In the genomic region with DNA sequence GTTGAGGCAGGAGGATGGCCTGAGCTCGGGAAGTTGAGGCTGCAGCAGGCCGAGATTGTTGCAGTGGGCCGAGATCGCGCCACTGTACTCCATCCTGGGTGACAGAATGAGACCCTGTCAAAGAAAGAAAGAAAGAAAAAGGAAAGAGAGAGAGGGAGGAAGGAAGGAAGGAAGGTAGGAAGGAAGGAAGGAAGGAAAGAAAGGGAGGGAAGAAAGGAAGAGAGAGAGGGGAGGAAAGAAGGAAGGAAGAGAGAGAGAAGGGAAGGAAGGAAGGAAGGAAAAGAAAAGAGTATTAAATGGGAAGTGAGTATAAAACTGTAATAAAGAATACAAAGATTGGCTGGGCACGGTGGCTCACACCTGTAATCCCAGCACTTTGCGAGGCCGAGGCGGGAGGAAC, we compare ENCODE assay signal across 32 cellular contexts.
"Had no signal": no experiment of that assay in that cellular context is flagged by ENCODE, and none has a peak within 500 bp of the region (broad histone marks: within the 10 kb centered on the region; RNA-seq: fewer than 3 reads in every experiment).

No MANE protein-coding gene starts in this region.

- H3K27ac Mint-ChIP-seq: natural killer cell, nephron, neural progenitor cell, progenitor cell of endocrine pancreas had no signal

- H3K36me3 Mint-ChIP-seq: naive thymus-derived CD4-positive, alpha-beta T cell; naive thymus-derived CD8-positive, alpha-beta T cell; natural killer cell; natural killer cell treated with Interleukin-12 subunit alpha and Interleukin-12 subunit beta and Interleukin-15 and Interleukin-18, amount 100 ng/mL, for 72 hours; neural progenitor cell had no signal

- FAIRE-seq: pancreas, small intestine had no signal

- H3K9me3 Mint-ChIP-seq: naive thymus-derived CD4-positive, alpha-beta T cell; naive thymus-derived CD8-positive, alpha-beta T cell; natural killer cell; natural killer cell treated with Interleukin-12 subunit alpha and Interleukin-12 subunit beta and Interleukin-15 and Interleukin-18, amount 100 ng/mL, for 72 hours; nephron; nephron progenitor cell; neural crest cell; neural progenitor cell had no signal

- H3K79me2 ChIP-seq: parathyroid adenoma had no signal

- H3K4me3 Mint-ChIP-seq: naive thymus-derived CD4-positive, alpha-beta T cell; naive thymus-derived CD8-positive, alpha-beta T cell; natural killer cell; natural killer cell treated with Interleukin-12 subunit alpha and Interleukin-12 subunit beta and Interleukin-15 and Interleukin-18, amount 100 ng/mL, for 72 hours; nephron; nephron progenitor cell; neural crest cell; neural progenitor cell had no signal

- H3K4me2 ChIP-seq: neural progenitor cell, smooth muscle cell had no signal

- ATAC-seq: naive thymus-derived CD4-positive, alpha-beta T cell; naive thymus-derived CD8-positive, alpha-beta T cell; natural killer cell; natural killer cell treated with Interleukin-12 subunit alpha and Interleukin-12 subunit beta and Interleukin-15 and Interleukin-18, amount 100 ng/mL, for 72 hours; pancreas; psoas muscle; right cardiac atrium; right lobe of liver; sciatic nerve had no signal

- H3K9me3 ChIP-seq: neutrophil, ovary, pancreas, prostate gland, psoas muscle, right atrium auricular region, right lobe of liver, sigmoid colon, spleen had no signal

- H3K4me1 Mint-ChIP-seq: naive thymus-derived CD4-positive, alpha-beta T cell; naive thymus-derived CD8-positive, alpha-beta T cell; natural killer cell; nephron; nephron progenitor cell; neural crest cell; neural progenitor cell had no signal

- H2AFZ ChIP-seq: neural progenitor cell, parathyroid adenoma had no signal

- H3K36me3 ChIP-seq: neural progenitor cell, neutrophil, ovary, pancreas, prostate gland, right atrium auricular region, right lobe of liver, sigmoid colon, spleen had no signal

- H3K27me3 ChIP-seq: neural progenitor cell, neutrophil, ovary, pancreas, right atrium auricular region, right lobe of liver, sigmoid colon, spleen had no signal

- H3K27me3 Mint-ChIP-seq: naive thymus-derived CD4-positive, alpha-beta T cell; natural killer cell treated with Interleukin-12 subunit alpha and Interleukin-12 subunit beta and Interleukin-15 and Interleukin-18, amount 100 ng/mL, for 72 hours; progenitor cell of endocrine pancreas had no signal

- H3K27ac ChIP-seq: neural progenitor cell, neutrophil, ovary, pancreas, parathyroid adenoma, prostate gland, psoas muscle, right atrium auricular region, right lobe of liver, sigmoid colon, skin epidermis, spleen had no signal

- DNase-seq: naive thymus-derived CD4-positive, alpha-beta T cell; naive thymus-derived CD8-positive, alpha-beta T cell; natural killer cell; nephron progenitor cell; nucleus accumbens; occipital lobe; ovary; pancreas; posterior cingulate gyrus; psoas muscle; retina; right cardiac atrium; right lobe of liver; sigmoid colon; small intestine; spleen; stimulated activated CD4-positive, alpha-beta T cell treated with anti-CD3 and anti-CD28 coated beads, Interleukin-12 subunit alpha, Interleukin-12 subunit beta, amount 100 ng/mL, for 4 hours; stimulated activated CD4-positive, alpha-beta T cell treated with anti-CD3 and anti-CD28 coated beads, Interleukin-15, amount 100 ng/mL, for 24 hours; stimulated activated CD4-positive, alpha-beta T cell treated with anti-CD3 and anti-CD28 coated beads, Interleukin-1b, Interleukin-23, amount 100 ng/mL, for 48 hours; stimulated activated CD4-positive, alpha-beta T cell treated with anti-CD3 and anti-CD28 coated beads, Interleukin-2, amount 100 ng/mL, for 24 hours had no signal

- H3K4me1 ChIP-seq: neural progenitor cell, pancreas, parathyroid adenoma, prostate gland, psoas muscle, right atrium auricular region, right lobe of liver, sigmoid colon had no signal

- H3K4me3 ChIP-seq: neural progenitor cell, ovary, pancreas, prostate gland, psoas muscle, right atrium auricular region, right lobe of liver, sigmoid colon, skin epidermis, smooth muscle cell, spleen had no signal

- H3K9ac ChIP-seq: neural progenitor cell, parathyroid adenoma had no signal
